ENCODE assay signal across 15 cellular contexts in the genomic region with DNA sequence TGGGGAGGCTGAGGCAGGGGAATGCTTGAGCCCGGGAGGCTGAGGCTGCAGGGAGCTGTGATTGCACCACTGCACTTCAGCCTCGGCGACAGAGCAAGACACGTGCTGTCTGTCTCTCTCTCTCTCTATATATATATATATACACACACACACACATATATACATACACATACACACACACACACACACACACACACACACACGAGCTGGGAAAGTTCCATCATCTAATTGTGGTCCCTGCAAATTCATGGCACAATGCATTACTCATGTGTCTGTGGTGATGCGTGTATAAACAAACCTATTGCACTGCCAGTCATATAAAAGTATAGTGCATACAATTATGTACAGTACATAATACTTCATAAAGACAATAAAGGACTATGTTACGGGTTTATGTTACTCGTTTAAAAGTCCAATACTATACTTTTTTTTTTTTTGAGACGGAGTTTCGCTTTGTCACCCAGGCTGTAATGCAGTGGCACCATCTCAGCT.
"Had no signal": no experiment of that assay in that cellular context is flagged by ENCODE, and none has a peak within 500 bp of the region (broad histone marks: within the 10 kb centered on the region; RNA-seq: fewer than 3 reads in every experiment).

No MANE protein-coding gene starts in this region.

- H3K4me1 ChIP-seq: prostate gland, right lobe of liver had no signal

- H3K27me3 Mint-ChIP-seq: activated CD4-positive, alpha-beta T cell treated with anti-CD3 and anti-CD28 coated beads, Interleukin-2, amount 10 ng/mL, durations not matched to agents 7 days and 5 days had no signal

- H3K36me3 ChIP-seq: prostate gland, right lobe of liver had no signal

- ATAC-seq: right lobe of liver had no signal

- H3K4me3 Mint-ChIP-seq: activated CD4-positive, alpha-beta T cell treated with anti-CD3 and anti-CD28 coated beads, Interleukin-2, amount 10 ng/mL, durations not matched to agents 7 days and 5 days had no signal

- FAIRE-seq: kidney had no signal

- H3K9me3 Mint-ChIP-seq: activated CD4-positive, alpha-beta T cell treated with anti-CD3 and anti-CD28 coated beads, Interleukin-2, amount 10 ng/mL, durations not matched to agents 7 days and 5 days had no signal

- H3K4me3 ChIP-seq: prostate gland, right lobe of liver, smooth muscle cell had no signal

- H3K27me3 ChIP-seq: right lobe of liver had no signal

- H3K9me3 ChIP-seq: prostate gland, right lobe of liver had no signal

- DNase-seq: activated CD4-positive, alpha-beta T cell treated with anti-CD3 and anti-CD28 coated beads, Interleukin-2, amount 10 ng/mL, durations not matched to agents 7 days and 5 days; activated CD4-positive, CD25-positive, alpha-beta regulatory T cell; activated CD8-positive, alpha-beta memory T cell treated with anti-CD3 and anti-CD28 coated beads for 24 hours; activated naive CD4-positive, alpha-beta T cell; aorta; hippocampal formation; kidney; right lobe of liver; stimulated activated CD4-positive, alpha-beta T cell treated with anti-CD3 and anti-CD28 coated beads, Interleukin-4, amount 100 ng/mL, for 4 hours; stimulated activated CD8-positive, alpha-beta memory T cell treated with anti-CD3 and anti-CD28 coated beads, Interleukin-4, amount 100 ng/mL, for 48 hours; stimulated activated naive CD4-positive, alpha-beta T cell treated with Interleukin-2 at 50 U/mL for 16 hours; substantia nigra; trophoblast cell had no signal

- H3K27ac ChIP-seq: prostate gland, right lobe of liver had no signal
